ENCODE assay signal across 8 cellular contexts in the genomic region with DNA sequence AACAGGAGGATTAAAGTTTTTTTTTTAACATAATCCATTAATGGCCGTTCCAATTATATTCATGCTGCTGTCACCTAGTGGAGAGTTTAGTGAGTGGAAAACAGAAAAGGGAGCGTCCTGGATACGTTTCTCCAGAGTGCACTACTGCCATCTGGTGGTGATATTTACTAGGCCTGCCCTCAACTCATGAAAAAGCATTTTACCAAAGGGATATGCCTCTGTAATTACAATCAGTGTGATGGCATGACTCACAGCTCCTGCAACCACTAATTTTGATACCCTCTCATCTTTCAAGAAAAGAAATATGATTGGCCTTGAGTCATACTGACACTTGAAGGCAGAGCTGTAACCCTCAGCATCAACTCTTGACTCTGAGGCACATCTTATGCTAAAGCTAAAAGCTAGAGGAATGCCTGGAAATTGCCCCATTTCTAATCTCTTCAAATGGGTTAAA. TPM values are rescaled to one million over a fixed set of nuclear protein-coding genes. Genes with fewer than 3 reads are reported as not detected.
DNase-seq lines count a peak whose midpoint lies in the region; ATAC-seq, FAIRE-seq and TF ChIP-seq lines count a peak whose summit lies in the region.

No MANE protein-coding gene starts in this region.

- in situ Hi-C loops in gastrocnemius medialis (cut with MboI; ENCODE audit: low sequenced_read_pairs in 4 of 4), result loop anchor here in 3 of 4 donors (10.0 to 25.0 kb wide), 5 partner anchors 356 to 1556 kb away; no protein-coding TSS in a partner anchor

- H3K27ac ChIP-seq in right cardiac atrium (ENCODE audit: low read length), result no peak overlapping the region
- no peak overlapping the region for H3K27ac ChIP-seq in gastrocnemius medialis

- DNase-seq in NCI-H1417 (lab: John Stamatoyannopoulos, UW) (peak; percentile 59 to 89 (median 85)), SKM-1 treated with dmso at 0.1 percent for 144 hours (lab: John Stamatoyannopoulos, UW; ENCODE audit: unreplicated experiment) (peak; percentile 84), amygdala (lab: John Stamatoyannopoulos, UW) (peak in 52 of 56 donors; percentile 1 to 90 (median 46)), right cardiac atrium (peak in 2 of 3 donors; percentile 26 to 48), gastrocnemius medialis (peak; percentile 28 to 41)

- TF ChIP-seq POLR2A in gastrocnemius medialis (IDR thresholded peaks at IDR 0.05), result no peak

- intact Hi-C loops in right cardiac atrium (cut with DNase I), result loop anchor here in 3 of 4 donors (5.0 to 10.0 kb wide), 3 partner anchors 363 to 596 kb away; no protein-coding TSS in a partner anchor
- intact Hi-C loops in gastrocnemius medialis (cut with DNase I; ENCODE audit: low total_unique reads), result loop anchor here (2.0 to 5.0 kb wide), 2 partner anchors 596 to 863 kb away; no protein-coding TSS in a partner anchor

- H3K36me3 ChIP-seq in gastrocnemius medialis, result no peaks in the 10 kb centered on the region

- H3K9me3 ChIP-seq in right cardiac atrium (ENCODE audit: control insufficient read depth, low read length) (no peaks in the 10 kb centered on the region), gastrocnemius medialis (no peaks in the 10 kb centered on the region)

- FAIRE-seq in A204.1 (lab: Jason Lieb, UNC), result peak; percentile 98

- 0% methylated on average over 3 of the region's 3 CpGs for WGBS in right cardiac atrium

- peak; percentile 73 to 95 (median 81) for TF ChIP-seq CTCF in gastrocnemius medialis (IDR thresholded peaks at IDR 0.05 in 4 of 5, conservative IDR thresholded peaks at IDR 0.05 in 1 of 5)

- ATAC-seq in GM18502 (IDR thresholded peaks at IDR 0.05; ENCODE audit: poor library complexity, unreplicated experiment) (peak; percentile 92), HG02870 (IDR thresholded peaks at IDR 0.05; ENCODE audit: unreplicated experiment) (peak; percentile 94), right cardiac atrium (peak; percentile 90 to 92), gastrocnemius medialis (peak; percentile 93 to 95)

- H3K4me3 ChIP-seq in right cardiac atrium (ENCODE audit: low read length) (no peak overlapping the region), gastrocnemius medialis (no peak overlapping the region)

- H3K27me3 ChIP-seq in right cardiac atrium (ENCODE audit: control insufficient read depth, insufficient read depth), result no peaks in the 10 kb centered on the region
- no peaks in the 10 kb centered on the region for H3K27me3 ChIP-seq in gastrocnemius medialis

- H3K4me1 ChIP-seq in right cardiac atrium (ENCODE audit: control insufficient read depth, insufficient read depth, low read length), result no peaks in the 10 kb centered on the region
- H3K4me1 ChIP-seq in gastrocnemius medialis, result no peaks in the 10 kb centered on the region

RNA-seq across cellular contexts. Expression of a gene that starts 20.1 kb away (rescaled TPM):
- not detected for total RNA-seq in right cardiac atrium
- not detected for polyA plus RNA-seq in right cardiac atrium
- total RNA-seq in gastrocnemius medialis, result not detected

Comparison
In these comparisons a context has a peak if more than half of its experiments do, and no peak if none do; other contexts are left out.
1. DNase-seq: peak in every context shown above with its lines; median percentile 85 in NCI-H1417; 84 in SKM-1 treated with dmso at 0.1 percent for 144 hours; 46 in amygdala; 37 in right cardiac atrium; 34 in gastrocnemius medialis.